21 cellular contexts compared by ENCODE assay signal in the genomic region with DNA sequence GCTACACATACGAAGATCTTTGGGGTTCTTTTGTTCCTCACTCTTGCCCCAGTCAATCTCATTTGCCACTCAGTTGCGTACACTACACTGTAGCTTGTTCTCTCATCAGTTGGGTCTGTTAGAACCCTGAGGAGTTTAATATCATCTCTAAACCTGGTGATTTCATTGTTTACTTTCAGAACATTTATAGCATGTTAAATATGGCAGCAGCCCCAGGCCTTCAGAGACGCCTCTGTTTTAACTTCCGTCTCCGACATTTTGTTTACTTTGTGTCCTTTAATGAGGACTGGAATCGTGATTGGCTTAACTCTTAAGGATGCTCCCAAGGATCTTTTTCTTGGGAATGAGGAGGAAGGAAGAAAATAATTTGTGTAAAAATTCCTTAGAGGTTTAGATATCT.
"Had no signal": no experiment of that assay in that cellular context is flagged by ENCODE, and none has a peak within 500 bp of the region (broad histone marks: within the 10 kb centered on the region; RNA-seq: fewer than 3 reads in every experiment).

No MANE protein-coding gene starts in this region.

- DNase-seq: activated CD4-positive, alpha-beta T cell treated with anti-CD3 and anti-CD28 coated beads, Interleukin-2, amount 50 U/mL, for 48 hours; activated CD4-positive, CD25-positive, alpha-beta regulatory T cell treated with anti-CD3 and anti-CD28 coated beads, Interleukin-2, amount 50 U/mL, for 72 hours; activated CD8-positive, alpha-beta memory T cell treated with anti-CD3 and anti-CD28 coated beads, Interleukin-2, amount 10 ng/mL, durations not matched to agents 7 days and 5 days; activated effector memory CD4-positive, alpha-beta T cell treated with anti-CD3 and anti-CD28 coated beads, Interleukin-2, amount 50 U/mL, for 16 hours; activated T-cell treated with anti-CD3 and anti-CD28 coated beads, Interleukin-2, amount 50 U/mL, for 24 hours; amniotic stem cell; body of pancreas; central memory CD4-positive, alpha-beta T cell; effector CD8-positive, alpha-beta T cell; gastrocnemius medialis; heart right ventricle; islet precursor cell; left lung; mesendoderm; pancreas; stimulated activated CD4-positive, alpha-beta T cell treated with anti-CD3 and anti-CD28 coated beads, Interleukin-15, amount 100 ng/mL, for 24 hours; stimulated activated CD4-positive, alpha-beta T cell treated with anti-CD3 and anti-CD28 coated beads, Interleukin-4, amount 100 ng/mL, for 24 hours; stimulated activated naive CD8-positive, alpha-beta T cell treated with anti-CD3 and anti-CD28 coated beads, Interleukin-15, amount 100 ng/mL, for 72 hours; testis had no signal

- H3K27me3 ChIP-seq: body of pancreas, gastrocnemius medialis, heart right ventricle, left lung, pancreas, testis had no signal

- H3K4me3 ChIP-seq: body of pancreas, coronary artery, gastrocnemius medialis, heart right ventricle, left lung, pancreas, testis had no signal

- H3K36me3 ChIP-seq: gastrocnemius medialis, heart right ventricle, left lung, pancreas had no signal

- H3K4me1 ChIP-seq: body of pancreas, gastrocnemius medialis, heart right ventricle, left lung, pancreas, testis had no signal

- ATAC-seq: activated CD8-positive, alpha-beta memory T cell treated with anti-CD3 and anti-CD28 coated beads, Interleukin-2, amount 10 ng/mL, durations not matched to agents 7 days and 5 days; activated naive CD4-positive, alpha-beta T cell treated with anti-CD3 and anti-CD28 coated beads, Interleukin-2, amount 50 U/mL, for 72 hours; body of pancreas; gastrocnemius medialis; heart right ventricle; left lung; pancreas; stimulated activated naive CD8-positive, alpha-beta T cell treated with anti-CD3 and anti-CD28 coated beads, Interleukin-15, amount 100 ng/mL, for 72 hours had no signal

- H3K9me3 ChIP-seq: body of pancreas, gastrocnemius medialis, heart right ventricle, left lung, pancreas, testis had no signal

- H3K27ac ChIP-seq: body of pancreas, coronary artery, gastrocnemius medialis, heart right ventricle, left lung, pancreas, testis had no signal
